In genomic region chr22:21991309-21991596, GRCh38 we compare ENCODE assay signal across 22 cellular contexts. TPM values are rescaled to one million over a fixed set of nuclear protein-coding genes. Genes with fewer than 3 reads are reported as not detected.
DNase-seq lines count a peak whose midpoint lies in the region; ATAC-seq, FAIRE-seq and TF ChIP-seq lines count a peak whose summit lies in the region.
"Had no signal": no experiment of that assay in that cellular context is flagged by ENCODE, and none has a peak within 500 bp of the region (broad histone marks: within the 10 kb centered on the region; RNA-seq: fewer than 3 reads in every experiment).

No MANE protein-coding gene starts in this region.

- TF ChIP-seq CTCF in K562 (IDR thresholded peaks at IDR 0.05 in 2 of 3, conservative IDR thresholded peaks at IDR 0.05 in 1 of 3; ENCODE audit: insufficient read depth in 2 of 3, low read depth in 1 of 3, low read length in 3 of 3): no peak
- TF ChIP-seq CTCF in kidney (IDR thresholded peaks at IDR 0.05; ENCODE audit: borderline replicate concordance, extremely low read depth, insufficient read depth): no peak
- TF ChIP-seq CTCF in osteoblast (IDR thresholded peaks at IDR 0.05; ENCODE audit: extremely low read depth, low read depth, low read length): no peak
- TF ChIP-seq CTCF in mesothelial cell of epicardium (IDR thresholded peaks at IDR 0.05; ENCODE audit: unreplicated experiment): no peak

- peaks cover 0 to 16% of the 10 kb centered on the region in 2 experiments; a peak in 3 of 5 replicates for H3K27me3 ChIP-seq in K562 (ENCODE audit: control insufficient read depth in 2 of 2, insufficient read depth in 2 of 2, low read length in 2 of 2)
- H3K27me3 ChIP-seq in osteoblast (ENCODE audit: insufficient read depth, low read length): peaks cover 26% of the 10 kb centered on the region
- H3K27me3 ChIP-seq: BE2C had no signal

- H3K9me3 ChIP-seq in K562 (replicated peaks; ENCODE audit: control insufficient read depth, insufficient read depth, low read depth, low read length) (no peaks in the 10 kb centered on the region), kidney (ENCODE audit: control insufficient read depth in 1 of 2, low read length in 2 of 2) (no peaks in the 10 kb centered on the region), osteoblast (ENCODE audit: low read depth, low read length) (no peaks in the 10 kb centered on the region)
- H3K9me3 ChIP-seq: BE2C, Caco-2 had no signal

- no peak for ATAC-seq in K562
- ATAC-seq in GM21723 (IDR thresholded peaks at IDR 0.05; ENCODE audit: unreplicated experiment): no peak
- no peak for ATAC-seq in HG03469 (IDR thresholded peaks at IDR 0.05; ENCODE audit: unreplicated experiment)
- ATAC-seq: HCT116 had no signal

- no TSS peak for BruUV-seq in K562 (replicated peaks; lab: Mats Ljungman, UMichigan)

- H3K4me3 Mint-ChIP-seq in mesothelial cell of epicardium: no peak overlapping the region
- H3K4me3 Mint-ChIP-seq: CD4-positive, alpha-beta T cell; HFFc6; IgD-negative memory B cell had no signal

- H3K9me1 ChIP-seq in K562 (ENCODE audit: control insufficient read depth, insufficient read depth, low read length): no peaks in the 10 kb centered on the region

- H3K79me2 ChIP-seq in K562 (ENCODE audit: control insufficient read depth, insufficient read depth, low read length): no peaks in the 10 kb centered on the region
- no peaks in the 10 kb centered on the region for H3K79me2 ChIP-seq in osteoblast (ENCODE audit: insufficient read depth, low read length)

- POLR2A ChIA-PET in K562 (lab: Yijun Ruan, JAX): interaction anchor here (0.6 to 22.7 kb wide), 15 partner anchors 8 to 1028 kb away, joined by 3 to 382 read pairs (median 4); partner anchors contain the start of gene TOP3B

- TF ChIP-seq EP300 in K562 (IDR thresholded peaks at IDR 0.05; ENCODE audit: low read length): no peak

- FAIRE-seq in K562 (lab: Jason Lieb, UNC) (no peak), kidney (lab: Jason Lieb, UNC) (no peak)
- FAIRE-seq: A204.1, D721Med, G401.6, GM12891, GM19239, H54 had no signal

- H3K27ac ChIP-seq in K562 (ENCODE audit: extremely low read depth, low read depth, low read length) (no peak overlapping the region), kidney (ENCODE audit: low read depth in 2 of 2, low read length in 2 of 2) (no peak overlapping the region), osteoblast (ENCODE audit: low read depth, low read length) (no peak overlapping the region)
- H3K27ac ChIP-seq: GM23248 had no signal

- H3K4me3 ChIP-seq in K562 (no peak overlapping the region), kidney (ENCODE audit: low read length in 2 of 2) (no peak overlapping the region), osteoblast (ENCODE audit: insufficient read depth, low read length) (no peak overlapping the region)
- H3K4me3 ChIP-seq: GM23248 had no signal

- H2AFZ ChIP-seq in K562 (ENCODE audit: low read depth, low read length) (peak overlapping the region; percentile 10; the same call in 1 of the 2 replicates), osteoblast (ENCODE audit: low read length) (no peak overlapping the region)
- H2AFZ ChIP-seq: GM23248 had no signal

- H3K36me3 ChIP-seq in K562 (ENCODE audit: control insufficient read depth, insufficient read depth, low read length) (no peaks in the 10 kb centered on the region), kidney (ENCODE audit: control insufficient read depth in 1 of 2, insufficient read depth in 2 of 2, low read length in 2 of 2) (no peaks in the 10 kb centered on the region), osteoblast (ENCODE audit: insufficient read depth, low read length) (no peaks in the 10 kb centered on the region)
- H3K36me3 ChIP-seq: BE2C had no signal

- no peaks in the 10 kb centered on the region for H3K4me1 Mint-ChIP-seq in mesothelial cell of epicardium

- intact Hi-C loops in K562 (cut with micrococcal nuclease): no loop called here
- intact Hi-C loops in kidney (cut with DNase I): no loop called here

- peaks cover 34% of the 10 kb centered on the region for H3K27me3 Mint-ChIP-seq in mesothelial cell of epicardium (ENCODE audit: low read depth)
- H3K27me3 Mint-ChIP-seq: IgD-negative memory B cell had no signal

- H3K9ac ChIP-seq in K562 (ENCODE audit: insufficient read depth in 1 of 2, low read depth in 2 of 2, low read length in 2 of 2): peak overlapping the region in 1 of 2 experiments; percentile 13; a peak in 2 of 4 replicates
- no peak overlapping the region for H3K9ac ChIP-seq in kidney (ENCODE audit: low read length in 2 of 2)
- H3K9ac ChIP-seq: GM23248 had no signal

- WGBS in K562 (ENCODE audit: insufficient coverage, low coverage, missing lambda C conversion rate): 65% methylated on average over 6 of the region's 6 CpGs

- CTCF ChIA-PET in K562 (lab: Yijun Ruan, JAX; ENCODE audit: low intra/inter-chr PET ratio): no interaction called here

- H3K9me3 Mint-ChIP-seq in mesothelial cell of epicardium: no peaks in the 10 kb centered on the region
- H3K9me3 Mint-ChIP-seq: CD4-positive, alpha-beta T cell; HFFc6; IgD-negative memory B cell had no signal

- TF ChIP-seq POLR2A in K562 (conservative IDR thresholded peaks at IDR 0.05): no peak

- H3K4me1 ChIP-seq in K562 (replicated peaks in 1 of 2; ENCODE audit: control insufficient read depth in 2 of 2, insufficient read depth in 2 of 2, low read length in 2 of 2): peaks cover 23 to 31% of the 10 kb centered on the region in 2 experiments; a peak in 4 of 5 replicates
- no peaks in the 10 kb centered on the region for H3K4me1 ChIP-seq in kidney (ENCODE audit: control insufficient read depth in 1 of 2, insufficient read depth in 1 of 2, low read depth in 1 of 2, low read length in 2 of 2)
- H3K4me1 ChIP-seq in osteoblast (ENCODE audit: insufficient read depth, low read length): no peaks in the 10 kb centered on the region
- H3K4me1 ChIP-seq: BE2C, Caco-2 had no signal

- no peak for TF ChIP-seq RAD21 in K562 (CRISPR knock-in tag; conservative IDR thresholded peaks at IDR 0.05 in 1 of 2, IDR thresholded peaks at IDR 0.05 in 1 of 2)

- no peak overlapping the region for H3K27ac Mint-ChIP-seq in mesothelial cell of epicardium
- H3K27ac Mint-ChIP-seq: CD4-positive, alpha-beta T cell; HFFc6 had no signal

- H3K36me3 Mint-ChIP-seq in mesothelial cell of epicardium: no peaks in the 10 kb centered on the region
- H3K36me3 Mint-ChIP-seq: IgD-negative memory B cell had no signal

- no peaks in the 10 kb centered on the region for H4K20me1 ChIP-seq in K562 (replicated peaks; ENCODE audit: control insufficient read depth, insufficient read depth, low read length)
- no peaks in the 10 kb centered on the region for H4K20me1 ChIP-seq in osteoblast (ENCODE audit: insufficient read depth, low read length)

- H3K4me2 ChIP-seq in K562 (ENCODE audit: insufficient read depth, low read length): no peak overlapping the region
- no peak overlapping the region for H3K4me2 ChIP-seq in osteoblast (ENCODE audit: insufficient read depth, low read length)

- DNase-seq in K562 (ENCODE audit: extremely low read depth in 1 of 4, low spot score in 3 of 4) (peak in 1 of 4 experiments; percentile 47), kidney (peak; percentile 55), osteoblast (ENCODE audit: insufficient read length, low spot score, missing footprints) (peak; percentile 48), mesothelial cell of epicardium (ENCODE audit: low spot score in 2 of 2, unreplicated experiment in 2 of 2) (no peak)
- DNase-seq: ACHN; BE2C; C1 segment of cervical spinal cord; Caco-2; CD4-positive, alpha-beta T cell; GM23248; HFFc6; KG1 had no signal

- in situ Hi-C loops in K562 (cut with MboI): no loop called here

RNA-seq across cellular contexts. Expression of gene TOP3B, which starts 8.7 kb away (rescaled TPM):
- 654 and 1,271 TPM in 2 replicates for total RNA-seq in K562 (2011; cell fraction: chromatin; rRNA removed; ENCODE audit: low replicate concordance)
- total RNA-seq in K562 (2011; cell fraction: nucleolus; rRNA removed): 667 and 676 TPM in 2 replicates
- 562 and 595 TPM in 2 replicates for total RNA-seq in K562 (2011; cell fraction: nucleoplasm; rRNA removed)
- total RNA-seq in K562 (2014; rRNA removed) (168 and 209 TPM in 2 replicates), K562 (2014; rRNA removed; fragmentation: Illumina TruSeq; extraction: Trizol) (70.7 and 93.0 TPM in 2 replicates), K562 (2015; rRNA removed; fragmentation: Illumina TruSeq; extraction: Trizol) (132 and 135 TPM in 2 replicates), K562 (2021) (182 and 188 TPM in 2 replicates), kidney (26.7 TPM), osteoblast (27.9 and 33.6 TPM in 2 replicates), mesothelial cell of epicardium (59.8 to 63.3 TPM (median 60.8 TPM) in 3 replicates)
- polyA plus RNA-seq in K562 (2011; rRNA removed) (77.5 and 115 TPM in 2 replicates), K562 (2014; fragmentation: Illumina TruSeq; extraction: Trizol) (112 and 123 TPM in 2 replicates), K562 (2014; fragmentation: Nextera tagmentation; extraction: Ambion mirVana) (10 to 100 TPM in 1 of 2 experiments, 1 to 10 TPM in 1; 3.0 to 11.5 TPM), K562 (2014; rRNA removed) (153 and 161 TPM in 2 replicates), kidney (ENCODE audit: insufficient read depth, low read depth, low replicate concordance) (8.1 TPM)
- 70.1 and 77.8 TPM in 2 replicates for polyA plus RNA-seq in K562 (2011; cell fraction: cytosol; rRNA removed)
- 984 and 1,286 TPM in 2 replicates for polyA plus RNA-seq in K562 (2011; cell fraction: nucleus; rRNA removed)
- 96.9 and 122 TPM in 2 replicates for polyA plus RNA-seq in K562 (2012)
- polyA minus RNA-seq in K562 (2011; rRNA and poly(A)+ RNA removed): 98.9 and 108 TPM in 2 replicates
- 76.3 and 79.3 TPM in 2 replicates for polyA minus RNA-seq in K562 (2011; cell fraction: cytosol; rRNA and poly(A)+ RNA removed)
- polyA minus RNA-seq in K562 (2011; cell fraction: nucleus; rRNA and poly(A)+ RNA removed): 248 and 295 TPM in 2 replicates

RNA-seq across cellular contexts. Expression of gene PPM1F, which starts 38.6 kb away (rescaled TPM):
- total RNA-seq in K562 (2011; cell fraction: chromatin; rRNA removed; ENCODE audit: low replicate concordance): 103 and 226 TPM in 2 replicates
- 122 and 135 TPM in 2 replicates for total RNA-seq in K562 (2011; cell fraction: nucleolus; rRNA removed)
- total RNA-seq in K562 (2011; cell fraction: nucleoplasm; rRNA removed): 120 and 153 TPM in 2 replicates
- total RNA-seq in K562 (2014; rRNA removed) (132 and 153 TPM in 2 replicates), K562 (2014; rRNA removed; fragmentation: Illumina TruSeq; extraction: Trizol) (33.1 and 36.9 TPM in 2 replicates), K562 (2015; rRNA removed; fragmentation: Illumina TruSeq; extraction: Trizol) (74.6 and 75.0 TPM in 2 replicates), K562 (2021) (157 and 159 TPM in 2 replicates), kidney (42.5 TPM), osteoblast (22.8 and 24.5 TPM in 2 replicates), mesothelial cell of epicardium (32.0 to 35.4 TPM (median 34.6 TPM) in 3 replicates)
- polyA plus RNA-seq in K562 (2011; rRNA removed) (64.0 and 73.1 TPM in 2 replicates), K562 (2014; fragmentation: Illumina TruSeq; extraction: Trizol) (53.8 and 92.1 TPM in 2 replicates), K562 (2014; fragmentation: Nextera tagmentation; extraction: Ambion mirVana) (1 to 10 TPM; 2.1 to 4.5 TPM), K562 (2014; rRNA removed) (110 and 121 TPM in 2 replicates), kidney (ENCODE audit: insufficient read depth, low read depth, low replicate concordance) (13.8 TPM)
- polyA plus RNA-seq in K562 (2011; cell fraction: cytosol; rRNA removed): 74.8 and 124 TPM in 2 replicates
- 187 and 284 TPM in 2 replicates for polyA plus RNA-seq in K562 (2011; cell fraction: nucleus; rRNA removed)
- polyA plus RNA-seq in K562 (2012): 81.6 and 118 TPM in 2 replicates
- polyA minus RNA-seq in K562 (2011; rRNA and poly(A)+ RNA removed): 29.5 and 43.3 TPM in 2 replicates
- 53.3 and 68.1 TPM in 2 replicates for polyA minus RNA-seq in K562 (2011; cell fraction: cytosol; rRNA and poly(A)+ RNA removed)
- 34.9 and 45.5 TPM in 2 replicates for polyA minus RNA-seq in K562 (2011; cell fraction: nucleus; rRNA and poly(A)+ RNA removed)

Comparison
In these comparisons a context has a peak if more than half of its experiments do, and no peak if none do; other contexts are left out.
1. DNase-seq: peak in kidney (single experiment) and osteoblast (single experiment); none in mesothelial cell of epicardium (0 of 2).